ENCODE assay signal across 18 cellular contexts in the genomic region with DNA sequence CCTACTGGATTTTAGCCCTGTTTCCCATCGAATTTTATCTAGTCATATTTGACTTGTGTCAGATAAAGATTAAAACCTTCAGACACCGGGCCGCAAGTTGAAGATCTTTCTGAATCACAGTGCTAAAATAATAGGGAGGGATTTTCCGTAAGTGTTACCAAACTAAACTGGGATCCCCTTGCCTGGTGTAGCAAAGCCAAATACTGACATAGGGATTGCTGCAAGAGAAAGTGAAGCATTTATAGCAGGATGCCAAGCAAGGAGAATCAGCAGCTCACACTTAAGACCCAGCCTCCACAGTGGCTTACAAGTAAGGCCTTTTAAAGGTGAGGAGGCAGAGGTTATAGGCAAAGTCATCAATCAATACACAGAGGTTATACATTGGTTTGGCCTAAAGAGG.
DNase-seq lines count a peak whose midpoint lies in the region; ATAC-seq and TF ChIP-seq lines count a peak whose summit lies in the region.
"Had no signal": no experiment of that assay in that cellular context is flagged by ENCODE, and none has a peak within 500 bp of the region (broad histone marks: within the 10 kb centered on the region; RNA-seq: fewer than 3 reads in every experiment).

No MANE protein-coding gene starts in this region.

- no peak overlapping the region for H3K4me3 ChIP-seq in dorsolateral prefrontal cortex
- no peak overlapping the region for H3K4me3 ChIP-seq in breast epithelium

- no peak overlapping the region for H3K4me3 Mint-ChIP-seq in chondrocyte (ENCODE audit: unreplicated experiment)
- H3K4me3 Mint-ChIP-seq: CD14-positive monocyte had no signal

- no peaks in the 10 kb centered on the region for H3K27me3 ChIP-seq in dorsolateral prefrontal cortex
- H3K27me3 ChIP-seq in breast epithelium, result no peaks in the 10 kb centered on the region

- H3K4me1 Mint-ChIP-seq in chondrocyte (ENCODE audit: low read depth), result peaks cover 70% of the 10 kb centered on the region
- H3K4me1 Mint-ChIP-seq: CD14-positive monocyte had no signal

- no peak overlapping the region for H3K27ac Mint-ChIP-seq in chondrocyte (ENCODE audit: unreplicated experiment)
- H3K27ac Mint-ChIP-seq: CD14-positive monocyte had no signal

- H3K36me3 Mint-ChIP-seq in chondrocyte (ENCODE audit: low read depth), result no peaks in the 10 kb centered on the region
- H3K36me3 Mint-ChIP-seq: CD14-positive monocyte had no signal

- intact Hi-C loops in dorsolateral prefrontal cortex (cut with DNase I), result loop anchor here in 1 of 2 donors (10.0 kb wide), 2 partner anchors 78 to 402 kb away; partner anchors contain the start of gene ARHGAP5
- intact Hi-C loops in breast epithelium (cut with DNase I; ENCODE audit: low total_unique reads), result no loop called here

- H3K27me3 Mint-ChIP-seq in chondrocyte (ENCODE audit: low read depth), result no peaks in the 10 kb centered on the region

- DNase-seq in dorsolateral prefrontal cortex (no peak), omental fat pad (ENCODE audit: low spot score) (no peak), substantia nigra (lab: John Stamatoyannopoulos, UW) (no peak), amniotic stem cell (lab: John Stamatoyannopoulos, UW) (no peak), breast epithelium (ENCODE audit: low spot score in 2 of 2) (no peak), chondrocyte (ENCODE audit: low spot score) (no peak)
- no peak for DNase-seq in activated CD4-positive, CD25-positive, alpha-beta regulatory T cell treated with anti-CD3 and anti-CD28 coated beads, Interleukin-2, amount 50 U/mL, for 72 hours
- DNase-seq: ACHN, DMS79 treated with DMSO at 0.1 percent for 48 hours, KG1, NCI-H1105 treated with DMSO at 0.1 percent for 48 hours, NCI-H187, NCI-H2227 treated with DMSO at 0.1 percent for 48 hours, NCI-H510A treated with DMSO at 0.1 percent for 48 hours, NCI-H774, Right ventricle myocardium superior had no signal

- no peak for TF ChIP-seq POLR2A in breast epithelium (IDR thresholded peaks at IDR 0.05)

- peaks cover 0 to 8% of the 10 kb centered on the region in 2 donors for H3K4me1 ChIP-seq in breast epithelium

- no peaks in the 10 kb centered on the region for H3K9me3 ChIP-seq in breast epithelium

- no peaks in the 10 kb centered on the region for H3K9me3 Mint-ChIP-seq in chondrocyte (ENCODE audit: low read depth)
- H3K9me3 Mint-ChIP-seq: CD14-positive monocyte had no signal

- ATAC-seq in omental fat pad (ENCODE audit: low FRiP score), result peak; percentile 67
- ATAC-seq: HepG2 had no signal

- no peaks in the 10 kb centered on the region for H3K36me3 ChIP-seq in breast epithelium

- TF ChIP-seq CTCF in dorsolateral prefrontal cortex (IDR thresholded peaks at IDR 0.05 in 54 of 56, conservative IDR thresholded peaks at IDR 0.05 in 2 of 56; ENCODE audit: low read depth in 1 of 56, partially characterized antibody in 56 of 56) (no peak), omental fat pad (IDR thresholded peaks at IDR 0.05) (no peak), breast epithelium (IDR thresholded peaks at IDR 0.05) (no peak), chondrocyte (IDR thresholded peaks at IDR 0.05) (no peak)

- H3K27ac ChIP-seq in dorsolateral prefrontal cortex, result peak overlapping the region in 58 of 59 donors; percentile 11 to 99 (median 96)
- peak overlapping the region; percentile 75 for H3K27ac ChIP-seq in substantia nigra (ENCODE audit: low read depth, low read length, poor library complexity, severe bottlenecking)
- H3K27ac ChIP-seq in breast epithelium, result no peak overlapping the region

Comparison
In these comparisons a context has a peak if more than half of its experiments do, and no peak if none do; other contexts are left out.
1. H3K27ac ChIP-seq: peak in dorsolateral prefrontal cortex (58 of 59) and substantia nigra (single experiment); none in breast epithelium (0 of 2).